Comparison of ENCODE assay signal across 8 cellular contexts in the genomic region with DNA sequence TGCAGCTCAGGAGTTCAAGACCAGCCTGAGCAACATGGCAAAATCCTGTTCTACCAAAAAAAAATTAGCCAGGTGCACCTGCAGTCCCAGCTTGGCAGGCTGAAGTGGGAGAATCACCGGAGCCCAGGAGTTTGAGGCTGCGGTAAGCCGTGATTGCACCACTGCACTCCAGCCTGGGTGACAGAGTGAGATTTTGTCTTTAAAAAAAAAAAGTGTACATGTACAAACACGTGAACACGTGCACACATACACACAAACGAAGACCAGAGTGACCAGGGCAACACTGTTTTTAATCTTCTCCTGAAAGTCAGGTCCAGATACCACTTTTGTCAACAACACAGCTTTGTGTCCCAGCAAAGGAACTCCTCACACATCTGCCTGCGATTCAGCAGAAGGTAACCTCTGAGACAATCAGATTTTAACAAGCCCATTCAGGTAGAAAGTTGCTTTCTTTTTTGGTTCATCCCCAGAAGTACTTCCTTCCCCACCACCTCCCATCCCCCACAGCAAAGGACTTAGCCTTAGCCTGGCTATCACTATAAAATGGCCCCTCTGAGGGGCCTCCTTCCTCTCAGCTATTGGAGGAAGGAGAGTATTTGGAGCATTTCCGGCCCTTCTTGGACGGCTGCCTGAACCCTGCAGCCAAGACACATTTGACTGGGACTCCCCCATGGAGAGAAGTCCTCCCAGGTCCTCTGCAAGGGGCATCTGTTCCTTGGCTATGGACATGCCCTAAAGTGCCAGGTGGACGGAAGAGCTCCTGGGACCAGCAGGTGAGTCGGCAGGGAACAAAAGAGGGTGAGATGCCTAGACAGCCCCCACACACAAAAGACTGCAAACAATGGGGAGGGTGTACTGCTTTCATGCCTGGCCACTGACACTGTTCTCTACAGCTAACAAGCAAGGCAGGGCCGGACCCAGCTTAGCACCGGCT. TPM values are rescaled to one million over a fixed set of nuclear protein-coding genes. Genes with fewer than 3 reads are reported as not detected.
DNase-seq lines count a peak whose midpoint lies in the region; ATAC-seq and TF ChIP-seq lines count a peak whose summit lies in the region.

No MANE protein-coding gene starts in this region.

- no peaks in the 10 kb centered on the region for H4K20me1 ChIP-seq in SU-DHL-6 (ENCODE audit: low read depth, low read length)

- H3K9me3 ChIP-seq in SU-DHL-6 (ENCODE audit: insufficient read depth, low read length) (no peaks in the 10 kb centered on the region), mesodermal cell (ENCODE audit: control insufficient read depth, low read length) (no peaks in the 10 kb centered on the region), transverse colon (no peaks in the 10 kb centered on the region)

- no peak for TF ChIP-seq CTCF in SU-DHL-6 (IDR thresholded peaks at IDR 0.05; ENCODE audit: insufficient read depth, low read length, poor library complexity, severe bottlenecking)
- no peak for TF ChIP-seq CTCF in dorsolateral prefrontal cortex (IDR thresholded peaks at IDR 0.05 in 54 of 56, conservative IDR thresholded peaks at IDR 0.05 in 2 of 56; ENCODE audit: low read depth in 1 of 56, partially characterized antibody in 56 of 56)
- no peak for TF ChIP-seq CTCF in transverse colon (IDR thresholded peaks at IDR 0.05)

- peak; percentile 54 for DNase-seq in GM04503 (ENCODE audit: low read depth)
- peak in 59 of 76 experiments; percentile 8 to 82 (median 44) for DNase-seq in HUDEP-2 (lab: John Stamatoyannopoulos, UW; ENCODE audit: unreplicated experiment in 76 of 76)
- peak in 3 of 10 donors; percentile 28 to 92 (median 55) for DNase-seq in dorsolateral prefrontal cortex
- peak; percentile 71 for DNase-seq in transverse colon
- no peak for DNase-seq in kidney glomerular epithelial cell (lab: John Stamatoyannopoulos, UW)

- H3K9me2 ChIP-seq in SU-DHL-6 (replicated peaks; ENCODE audit: insufficient read depth, low read length): no peaks in the 10 kb centered on the region

- H3K9ac ChIP-seq in SU-DHL-6 (ENCODE audit: low read length): no peak overlapping the region

- WGBS in mesodermal cell (ENCODE audit: insufficient coverage in 2 of 2), 2 experiments: 55 to 61% methylated on average over 10 to 11 of the region's 13 CpGs
- 0 to 5% methylated on average over 3 to 13 of the region's 13 CpGs for WGBS in transverse colon (ENCODE audit: low coverage in 1 of 2), 2 donors

- H3F3A ChIP-seq in SU-DHL-6 (ENCODE audit: insufficient read depth): no peaks in the 10 kb centered on the region

- no peaks in the 10 kb centered on the region for H3K27me3 ChIP-seq in SU-DHL-6 (ENCODE audit: low read length)
- no peaks in the 10 kb centered on the region for H3K27me3 ChIP-seq in dorsolateral prefrontal cortex
- H3K27me3 ChIP-seq in transverse colon: no peaks in the 10 kb centered on the region

- H2AFZ ChIP-seq in SU-DHL-6 (ENCODE audit: low read depth, low read length, severe bottlenecking): no peak overlapping the region

- no peak for TF ChIP-seq POLR2A in transverse colon (IDR thresholded peaks at IDR 0.05)

- ATAC-seq in GM21423 (IDR thresholded peaks at IDR 0.05; ENCODE audit: unreplicated experiment): peak; percentile 47

- H3K4me3 ChIP-seq in SU-DHL-6 (ENCODE audit: insufficient read depth, low read length, poor library complexity, severe bottlenecking): no peak overlapping the region
- peak overlapping the region in 49 of 59 donors; percentile 0 to 50 (median 28) for H3K4me3 ChIP-seq in dorsolateral prefrontal cortex
- H3K4me3 ChIP-seq in mesodermal cell (ENCODE audit: extremely low read depth, insufficient read depth, low read length, poor library complexity, severe bottlenecking): no peak overlapping the region
- H3K4me3 ChIP-seq in transverse colon: peak overlapping the region in 1 of 4 donors; percentile 13

- H3K36me3 ChIP-seq in SU-DHL-6 (ENCODE audit: low read length) (no peaks in the 10 kb centered on the region), mesodermal cell (ENCODE audit: control insufficient read depth, insufficient read depth, low read length) (peaks cover 21% of the 10 kb centered on the region), transverse colon (no peaks in the 10 kb centered on the region)

- peak overlapping the region; percentile 15 for H3K4me2 ChIP-seq in SU-DHL-6 (ENCODE audit: low read depth, low read length, poor library complexity, severe bottlenecking)

- in situ Hi-C loops in transverse colon (cut with MboI; ENCODE audit: low pct_ligation_motif_present in 1 of 4, low pct_unique_long_range_greater_than_20kb in 1 of 4, low sequenced_read_pairs in 3 of 4): loop anchor here in 1 of 4 donors (10.0 kb wide), 1 partner anchor 68 kb away; no protein-coding TSS in a partner anchor

- H3K79me2 ChIP-seq in SU-DHL-6 (ENCODE audit: insufficient read depth, low read length): no peaks in the 10 kb centered on the region

- no peak for TF ChIP-seq EP300 in transverse colon (IDR thresholded peaks at IDR 0.05; ENCODE audit: low read depth)

- no peak overlapping the region for H3K27ac ChIP-seq in SU-DHL-6 (ENCODE audit: low read depth, low read length)
- H3K27ac ChIP-seq in dorsolateral prefrontal cortex: peak overlapping the region in 52 of 59 donors; percentile 13 to 100 (median 60)
- peak overlapping the region; percentile 80 for H3K27ac ChIP-seq in mesodermal cell (ENCODE audit: low read depth, low read length, severe bottlenecking)
- peak overlapping the region; percentile 69 to 98 (median 90) for H3K27ac ChIP-seq in transverse colon

- intact Hi-C loops in dorsolateral prefrontal cortex (cut with DNase I) (loop anchor here in 1 of 2 donors (1.0 kb wide), 1 partner anchor 9 kb away; no protein-coding TSS in a partner anchor), transverse colon (cut with DNase I; ENCODE audit: low total_unique reads) (no loop called here)

- H3K4me1 ChIP-seq in mesodermal cell (ENCODE audit: control insufficient read depth, insufficient read depth, low read length, poor library complexity, severe bottlenecking) (peaks cover 49% of the 10 kb centered on the region), transverse colon (peaks cover 96 to 100% (median 98%) of the 10 kb centered on the region in 4 donors)

RNA-seq across cellular contexts. Expression of gene CTDSP2, which starts 9.8 kb away (rescaled TPM):
- total RNA-seq in dorsolateral prefrontal cortex (100 to 1,000 TPM in 102 of 120 experiments, 10 to 100 TPM in 18; 77.9 to 209 (median 117) TPM), transverse colon (100 to 1,000 TPM; 174 to 268 (median 231) TPM)
- polyA plus RNA-seq in mesodermal cell (2013, experiment 1 of 2): 123 TPM
- polyA plus RNA-seq in mesodermal cell (2013, experiment 2 of 2): 121 TPM

RNA-seq across cellular contexts. Expression of gene AVIL, which starts 18.2 kb away (rescaled TPM):
- 10 to 100 TPM in 35 of 120 experiments, 1 to 10 TPM in 85; 2.1 to 25.8 (median 7.4) TPM for total RNA-seq in dorsolateral prefrontal cortex
- 0.29 TPM for polyA plus RNA-seq in mesodermal cell (2013, experiment 1 of 2)
- 0.61 TPM for polyA plus RNA-seq in mesodermal cell (2013, experiment 2 of 2)
- total RNA-seq in transverse colon: 10 to 100 TPM in 2 of 4 donors, 1 to 10 TPM in 2; 3.0 to 21.1 (median 9.1) TPM

RNA-seq across cellular contexts. Expression of gene TSFM, which starts 54.1 kb away (rescaled TPM):
- total RNA-seq in dorsolateral prefrontal cortex: 10 to 100 TPM; 21.9 to 57.1 (median 35.3) TPM
- polyA plus RNA-seq in mesodermal cell (2013, experiment 1 of 2): 22.6 TPM
- polyA plus RNA-seq in mesodermal cell (2013, experiment 2 of 2): 21.7 TPM
- total RNA-seq in transverse colon: 10 to 100 TPM in 3 of 4 donors, 1 to 10 TPM in 1; 1.4 to 23.2 (median 18.9) TPM

Comparison
In these comparisons a context has a peak if more than half of its experiments do, and no peak if none do; other contexts are left out.
1. H3K4me3 ChIP-seq: peak in dorsolateral prefrontal cortex (49 of 59); none in SU-DHL-6 (single experiment) and mesodermal cell (single experiment).